Comparison of ENCODE assay signal across 9 cellular contexts in genomic region chr1:21326861-21327344, GRCh38. TPM values are rescaled to one million over a fixed set of nuclear protein-coding genes. Genes with fewer than 3 reads are reported as not detected.
DNase-seq lines count a peak whose midpoint lies in the region; ATAC-seq and TF ChIP-seq lines count a peak whose summit lies in the region.
"Had no signal": no experiment of that assay in that cellular context is flagged by ENCODE, and none has a peak within 500 bp of the region (broad histone marks: within the 10 kb centered on the region; RNA-seq: fewer than 3 reads in every experiment).

No MANE protein-coding gene starts in this region.

- H2BK20ac ChIP-seq in H9 (ENCODE audit: low read depth, low read length, poor library complexity, severe bottlenecking): no peak overlapping the region

- no peak overlapping the region for H3K56ac ChIP-seq in H9 (ENCODE audit: insufficient read length, low read depth, low read length)

- no peaks in the 10 kb centered on the region for H4K20me1 ChIP-seq in H9 (ENCODE audit: control insufficient read depth, insufficient read depth, insufficient read length)

- peaks cover 0 to 6% (median 4%) of the 10 kb centered on the region in 3 experiments; a peak in 5 of 7 replicates for H3K36me3 Mint-ChIP-seq in H9 (ENCODE audit: insufficient read depth in 1 of 3, low read depth in 3 of 3)
- peaks cover 32% of the 10 kb centered on the region for H3K36me3 Mint-ChIP-seq in activated naive CD8-positive, alpha-beta T cell treated with anti-CD3 and anti-CD28 coated beads, Interleukin-2, amount 50 U/mL, for 24 hours (ENCODE audit: low read depth)

- H3K18ac ChIP-seq in H9 (ENCODE audit: insufficient read length, low read depth, low read length): no peak overlapping the region

- H2BK120ac ChIP-seq in H9 (ENCODE audit: low read depth, low read length, poor library complexity, severe bottlenecking): no peak overlapping the region

- no peaks in the 10 kb centered on the region for H3K27me3 ChIP-seq in H9 (ENCODE audit: insufficient read depth, low read length)
- H3K27me3 ChIP-seq in right cardiac atrium (ENCODE audit: control insufficient read depth, insufficient read depth): no peaks in the 10 kb centered on the region

- no peak overlapping the region for H2BK15ac ChIP-seq in H9 (ENCODE audit: low read depth, low read length)

- H3K9me3 ChIP-seq in H9 (ENCODE audit: control insufficient read depth, low read depth, low read length): no peaks in the 10 kb centered on the region
- no peaks in the 10 kb centered on the region for H3K9me3 ChIP-seq in right cardiac atrium (ENCODE audit: control insufficient read depth, low read length)

- no peak overlapping the region for H3K4me3 Mint-ChIP-seq in H9
- peak overlapping the region; percentile 3 for H3K4me3 Mint-ChIP-seq in activated naive CD8-positive, alpha-beta T cell treated with anti-CD3 and anti-CD28 coated beads, Interleukin-2, amount 50 U/mL, for 24 hours

- no peak overlapping the region for H3K27ac ChIP-seq in H9 (ENCODE audit: insufficient read length, low read depth, low read length)
- H3K27ac ChIP-seq in right cardiac atrium (ENCODE audit: low read length): peak overlapping the region; percentile 89
- H3K27ac ChIP-seq in skin epidermis: peak overlapping the region in 19 of 21 experiments; percentile 56 to 91 (median 81)

- DNase-seq in H9: no peak
- no peak for DNase-seq in activated naive CD8-positive, alpha-beta T cell treated with anti-CD3 and anti-CD28 coated beads, Interleukin-2, amount 50 U/mL, for 24 hours
- peak; percentile 75 to 91 (median 90) for DNase-seq in right cardiac atrium
- DNase-seq in NCI-H524 (lab: John Stamatoyannopoulos, UW): no peak
- DNase-seq in 8988T: no peak
- DNase-seq in NCI-H2196 (lab: John Stamatoyannopoulos, UW; ENCODE audit: unreplicated experiment): no peak
- no peak for DNase-seq in GM13976 (ENCODE audit: low spot score)
- DNase-seq: kidney glomerular epithelial cell had no signal

- H3K14ac ChIP-seq in H9 (ENCODE audit: insufficient read depth, low read length): peak overlapping the region; percentile 48; the same call in 1 of the 2 replicates

- in situ Hi-C loops in GM13976 (cut with MboI; ENCODE audit: low sequenced_read_pairs, unreplicated experiment): no loop called here

- H3K23me2 ChIP-seq in H9 (ENCODE audit: insufficient read length, low read depth, low read length, poor library complexity, severe bottlenecking): no peaks in the 10 kb centered on the region

- intact Hi-C loops in right cardiac atrium (cut with DNase I): loop anchor here in 1 of 4 donors (10.0 kb wide), 1 partner anchor 62 kb away; no protein-coding TSS in a partner anchor

- no peak overlapping the region for H2AFZ ChIP-seq in H9 (ENCODE audit: low read length)

- H3K9ac ChIP-seq in H9 (ENCODE audit: extremely low read depth, insufficient read length, low read length): no peak overlapping the region

- H4K8ac ChIP-seq in H9 (replicated peaks; ENCODE audit: insufficient read length, low read depth, low read length): no peak overlapping the region

- no peaks in the 10 kb centered on the region; a peak in 1 of 5 replicates for H3K9me3 Mint-ChIP-seq in H9
- H3K9me3 Mint-ChIP-seq in activated naive CD8-positive, alpha-beta T cell treated with anti-CD3 and anti-CD28 coated beads, Interleukin-2, amount 50 U/mL, for 24 hours: no peaks in the 10 kb centered on the region

- H3K4me3 ChIP-seq in right cardiac atrium (ENCODE audit: low read length) (no peak overlapping the region), skin epidermis (no peak overlapping the region)

- no peaks in the 10 kb centered on the region for H3K27me3 Mint-ChIP-seq in H9 (ENCODE audit: low read depth)
- H3K27me3 Mint-ChIP-seq in activated naive CD8-positive, alpha-beta T cell treated with anti-CD3 and anti-CD28 coated beads, Interleukin-2, amount 50 U/mL, for 24 hours: no peaks in the 10 kb centered on the region

- peaks cover 71 to 84% of the 10 kb centered on the region in 2 experiments for H3K4me1 Mint-ChIP-seq in H9
- peaks cover 96% of the 10 kb centered on the region for H3K4me1 Mint-ChIP-seq in activated naive CD8-positive, alpha-beta T cell treated with anti-CD3 and anti-CD28 coated beads, Interleukin-2, amount 50 U/mL, for 24 hours

- peak overlapping the region; percentile 63 to 78 (median 66); a peak in 4 of 7 replicates for H3K27ac Mint-ChIP-seq in H9
- H3K27ac Mint-ChIP-seq in activated naive CD8-positive, alpha-beta T cell treated with anti-CD3 and anti-CD28 coated beads, Interleukin-2, amount 50 U/mL, for 24 hours: peak overlapping the region; percentile 13

- no peak overlapping the region for H2AK5ac ChIP-seq in H9 (ENCODE audit: insufficient read length, low read length)

- H3T11ph ChIP-seq in H9 (ENCODE audit: low read length): no peak overlapping the region

- H3K23ac ChIP-seq in H9 (ENCODE audit: insufficient read length, low read depth, low read length): no peak overlapping the region

- no peak overlapping the region for H3K4me2 ChIP-seq in H9 (ENCODE audit: insufficient read depth, insufficient read length, low read length)

- H4K5ac ChIP-seq in H9 (ENCODE audit: insufficient read length, low read depth, low read length): no peak overlapping the region

- no peaks in the 10 kb centered on the region for H3K79me1 ChIP-seq in H9 (ENCODE audit: insufficient read depth, low read depth, low read length, poor library complexity, severe bottlenecking)

- ATAC-seq in activated naive CD8-positive, alpha-beta T cell treated with anti-CD3 and anti-CD28 coated beads, Interleukin-2, amount 50 U/mL, for 24 hours: no peak
- ATAC-seq in right cardiac atrium: peak; percentile 35 to 61

- WGBS in H9 (ENCODE audit: extremely low coverage, insufficient read length, low lambda C conversion rate): no CpG with 5 or more reads among the region's 10 CpGs
- WGBS in right cardiac atrium: 53% methylated on average over 10 of the region's 10 CpGs

- no peak overlapping the region for H2BK12ac ChIP-seq in H9 (ENCODE audit: insufficient read length, low read depth, low read length)

- H2BK5ac ChIP-seq in H9 (ENCODE audit: insufficient read length, low read length): no peak overlapping the region

- H4K91ac ChIP-seq in H9 (ENCODE audit: insufficient read length, low read depth, low read length): no peak overlapping the region

- no peak for TF ChIP-seq CTCF in H9 (conservative IDR thresholded peaks at IDR 0.05)
- no peak for TF ChIP-seq CTCF in GM13976 (IDR thresholded peaks at IDR 0.05; ENCODE audit: borderline replicate concordance, control extremely low read depth, extremely low read depth, insufficient read depth, missing control alignments)

- H3K4ac ChIP-seq in H9 (ENCODE audit: low read depth, low read length): no peak overlapping the region; the same call in 1 of the 2 replicates

- no peaks in the 10 kb centered on the region for H3K79me2 ChIP-seq in H9 (ENCODE audit: insufficient read depth, low read length)

- peaks cover 14% of the 10 kb centered on the region; the same call in 1 of the 2 replicates for H3K4me1 ChIP-seq in H9 (ENCODE audit: insufficient read depth, low read length)
- peaks cover 46% of the 10 kb centered on the region for H3K4me1 ChIP-seq in right cardiac atrium (ENCODE audit: control insufficient read depth, insufficient read depth, low read length)

RNA-seq across cellular contexts. Expression of gene ECE1, which starts 36.6 kb away (rescaled TPM):
- total RNA-seq in H9 (2021) (27.7 and 31.1 TPM in 2 replicates), right cardiac atrium (100 to 1,000 TPM in 3 of 4 donors, 10 to 100 TPM in 1; 99.1 to 158 (median 114) TPM)
- polyA plus RNA-seq in right cardiac atrium: 76.2 TPM

Comparison
In these comparisons a context has a peak if more than half of its experiments do, and no peak if none do; other contexts are left out.
1. DNase-seq: peak in right cardiac atrium (3 of 3); none in H9 (single experiment), activated naive CD8-positive, alpha-beta T cell treated with anti-CD3 and anti-CD28 coated beads, Interleukin-2, amount 50 U/mL, for 24 hours (single experiment), NCI-H524 (0 of 2), 8988T (single experiment), NCI-H2196 (single experiment) and GM13976 (single experiment).